Comparison of ENCODE assay signal across 8 cellular contexts in the genomic region with DNA sequence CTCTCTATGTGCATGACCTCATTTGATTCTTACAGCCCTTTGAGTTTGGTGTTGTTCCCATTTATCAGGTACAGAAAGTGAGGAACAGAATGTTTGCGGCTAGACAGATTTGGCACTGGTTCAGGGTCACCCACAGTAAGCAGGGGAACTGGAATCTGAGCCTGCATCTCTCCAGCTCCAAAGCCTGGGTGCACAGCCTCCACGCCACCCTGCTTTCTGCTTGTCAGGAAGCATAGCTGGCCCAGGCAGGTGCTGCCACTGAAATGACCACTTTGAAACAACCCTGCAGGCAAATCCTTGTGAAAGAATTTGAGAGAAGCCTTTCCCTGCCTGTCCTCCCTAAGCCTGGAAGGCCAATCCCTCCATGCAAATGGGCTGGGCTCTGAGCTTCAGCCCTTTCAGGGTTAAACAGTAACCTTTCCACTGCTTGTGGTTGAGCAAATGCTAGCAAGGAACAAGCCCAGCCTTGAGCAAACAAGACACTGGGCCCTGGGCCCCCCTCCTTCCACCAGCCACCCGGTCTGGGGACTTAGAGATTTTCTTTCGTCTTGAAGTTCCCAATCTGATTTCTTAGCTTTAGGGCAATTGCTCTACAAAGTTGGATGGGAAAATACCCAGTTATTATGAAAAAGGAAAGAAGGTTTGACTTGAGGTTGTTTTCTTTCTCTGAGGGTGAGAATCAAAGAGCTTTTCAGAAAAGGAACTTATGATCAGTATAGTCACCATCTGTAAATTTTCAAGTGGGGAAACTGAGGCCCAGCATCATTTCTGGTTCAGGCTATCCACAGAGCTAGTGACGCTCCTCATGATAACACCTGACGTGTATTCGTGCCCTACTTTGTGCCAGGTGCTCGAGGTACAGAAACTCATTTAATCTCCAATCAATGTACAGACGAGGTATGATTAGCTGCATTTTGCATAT. TPM values are rescaled to one million over a fixed set of nuclear protein-coding genes. Genes with fewer than 3 reads are reported as not detected.
DNase-seq lines count a peak whose midpoint lies in the region; ATAC-seq and TF ChIP-seq lines count a peak whose summit lies in the region.

No MANE protein-coding gene starts in this region.

- TSS peak; percentile 95 for BruUV-seq in mammary epithelial cell (replicated peaks; lab: Mats Ljungman, UMichigan)

- H3K27me3 ChIP-seq in mammary epithelial cell (ENCODE audit: insufficient read depth, low read length) (no peaks in the 10 kb centered on the region), parathyroid adenoma (ENCODE audit: control insufficient read depth, insufficient read depth, low read length) (no peaks in the 10 kb centered on the region)

- H3K4me3 Mint-ChIP-seq in effector memory CD8-positive, alpha-beta T cell: no peak overlapping the region

- in situ Hi-C loops in mammary epithelial cell (cut with MboI; ENCODE audit: low sequenced_read_pairs in 2 of 2): no loop called here

- no peaks in the 10 kb centered on the region for H4K20me1 ChIP-seq in mammary epithelial cell (ENCODE audit: insufficient read depth, low read length)

- H3K27ac ChIP-seq in mammary epithelial cell (ENCODE audit: insufficient read depth, low read depth, low read length): no peak overlapping the region
- peak overlapping the region; percentile 63 for H3K27ac ChIP-seq in parathyroid adenoma

- no peak overlapping the region for H3K9ac ChIP-seq in mammary epithelial cell (ENCODE audit: insufficient read depth, low read length)
- no peak overlapping the region for H3K9ac ChIP-seq in parathyroid adenoma

- H3K27me3 Mint-ChIP-seq in effector memory CD8-positive, alpha-beta T cell: peaks cover 25 to 72% of the 10 kb centered on the region in 2 donors

- no peaks in the 10 kb centered on the region for H3K9me3 Mint-ChIP-seq in effector memory CD8-positive, alpha-beta T cell

- H2AFZ ChIP-seq in mammary epithelial cell (ENCODE audit: low read depth, low read length) (no peak overlapping the region), parathyroid adenoma (peak overlapping the region; percentile 34)

- H3K4me2 ChIP-seq in mammary epithelial cell (ENCODE audit: insufficient read depth, low read depth, low read length) (peak overlapping the region; percentile 38), parathyroid adenoma (ENCODE audit: low read length) (no peak overlapping the region)

- no peak overlapping the region for H3K27ac Mint-ChIP-seq in effector memory CD8-positive, alpha-beta T cell

- DNase-seq in mammary epithelial cell: peak; percentile 72
- DNase-seq in occipital lobe (lab: John Stamatoyannopoulos, UW): no peak
- DNase-seq in UCSD-AML1 (lab: John Stamatoyannopoulos, UW; ENCODE audit: unreplicated experiment): no peak
- no peak for DNase-seq in nucleus accumbens (lab: John Stamatoyannopoulos, UW)
- no peak for DNase-seq in effector memory CD8-positive, alpha-beta T cell

- CTCF ChIA-PET in mammary epithelial cell (lab: Charles Lee; ENCODE audit: low non-redundant PET): no interaction called here

- intact Hi-C loops in mammary epithelial cell (cut with micrococcal nuclease): no loop called here

- H3K9me3 ChIP-seq in mammary epithelial cell (replicated peaks; ENCODE audit: insufficient read depth, low read length) (no peaks in the 10 kb centered on the region), parathyroid adenoma (ENCODE audit: control insufficient read depth, low read length) (no peaks in the 10 kb centered on the region)

- peak; percentile 87 for ATAC-seq in GM19324 (IDR thresholded peaks at IDR 0.05; ENCODE audit: low FRiP score, unreplicated experiment)
- ATAC-seq in HG03354 (IDR thresholded peaks at IDR 0.05; ENCODE audit: poor library complexity, severe bottlenecking, unreplicated experiment): peak; percentile 96
- ATAC-seq in effector memory CD8-positive, alpha-beta T cell (replicated peaks): no peak

- TF ChIP-seq CTCF in mammary epithelial cell (conservative IDR thresholded peaks at IDR 0.05 in 1 of 2, IDR thresholded peaks at IDR 0.05 in 1 of 2; ENCODE audit: extremely low read depth in 1 of 2, insufficient read depth in 1 of 2, low read depth in 1 of 2, low read length in 2 of 2) (no peak), parathyroid adenoma (IDR thresholded peaks at IDR 0.05) (no peak)

- dilution Hi-C loops in mammary epithelial cell (cut with HindIII; ENCODE audit: low sequenced_read_pairs): no loop called here

- H3K36me3 ChIP-seq in mammary epithelial cell (ENCODE audit: insufficient read depth, low read length) (no peaks in the 10 kb centered on the region), parathyroid adenoma (ENCODE audit: control insufficient read depth, insufficient read depth, low read length) (no peaks in the 10 kb centered on the region)

- 47% methylated on average over 9 of the region's 9 CpGs for WGBS in mammary epithelial cell (ENCODE audit: low coverage, missing lambda C conversion rate)

- H3K4me3 ChIP-seq in mammary epithelial cell (replicated peaks in 1 of 3; ENCODE audit: insufficient read depth in 1 of 3, low read depth in 2 of 3, low read length in 3 of 3) (no peak overlapping the region), parathyroid adenoma (ENCODE audit: low read depth, low read length) (no peak overlapping the region)

- peaks cover 0 to under 1% of the 10 kb centered on the region in 2 donors for H3K4me1 Mint-ChIP-seq in effector memory CD8-positive, alpha-beta T cell (ENCODE audit: low read depth in 2 of 2)

- H3K79me2 ChIP-seq in mammary epithelial cell (ENCODE audit: insufficient read depth, low read length): peaks cover 16% of the 10 kb centered on the region
- H3K79me2 ChIP-seq in parathyroid adenoma: no peaks in the 10 kb centered on the region

- no peaks in the 10 kb centered on the region for H3K36me3 Mint-ChIP-seq in effector memory CD8-positive, alpha-beta T cell (ENCODE audit: insufficient read depth)

- H3K4me1 ChIP-seq in mammary epithelial cell (ENCODE audit: insufficient read depth, low read length): peaks cover 58% of the 10 kb centered on the region
- H3K4me1 ChIP-seq in parathyroid adenoma: peaks cover 32% of the 10 kb centered on the region

RNA-seq across cellular contexts. Expression of a gene that starts 19.4 kb away (rescaled TPM):
- total RNA-seq in mammary epithelial cell (10 to 100 TPM in 1 of 2 donors, 1 to 10 TPM in 1; 9.7 to 41.9 TPM), occipital lobe (0.16 TPM)
- 6.4 TPM for polyA plus RNA-seq in mammary epithelial cell
- 5.1 TPM for polyA minus RNA-seq in mammary epithelial cell
